1 cellular context compared by ENCODE assay signal in the genomic region with DNA sequence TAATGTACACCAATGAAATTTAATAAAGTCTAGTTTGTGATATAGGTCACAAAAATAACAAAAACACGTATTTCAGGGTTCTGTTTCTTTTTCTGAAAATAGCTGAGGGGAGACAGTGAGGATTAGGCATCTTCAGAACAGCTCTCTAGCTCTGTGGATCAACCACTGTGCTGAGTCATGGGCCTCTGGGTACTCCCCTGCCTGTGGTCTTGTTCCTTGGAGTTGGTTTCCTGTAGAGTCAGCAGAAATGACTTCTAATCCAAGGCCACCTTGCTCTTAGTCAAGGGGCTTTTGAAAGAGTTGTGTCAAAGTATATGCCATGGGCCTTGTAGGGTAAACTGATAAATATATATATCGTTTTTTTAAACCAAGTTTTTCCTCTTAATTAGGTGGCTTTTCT.
TF ChIP-seq lines count a peak whose summit lies in the region.

No MANE protein-coding gene starts in this region.

TF ChIP-seq in WTC11, 78 proteins besides CTCF, POLR2A, EP300 and RAD21 (continued from another document):
- TF ChIP-seq, protein P1, sequence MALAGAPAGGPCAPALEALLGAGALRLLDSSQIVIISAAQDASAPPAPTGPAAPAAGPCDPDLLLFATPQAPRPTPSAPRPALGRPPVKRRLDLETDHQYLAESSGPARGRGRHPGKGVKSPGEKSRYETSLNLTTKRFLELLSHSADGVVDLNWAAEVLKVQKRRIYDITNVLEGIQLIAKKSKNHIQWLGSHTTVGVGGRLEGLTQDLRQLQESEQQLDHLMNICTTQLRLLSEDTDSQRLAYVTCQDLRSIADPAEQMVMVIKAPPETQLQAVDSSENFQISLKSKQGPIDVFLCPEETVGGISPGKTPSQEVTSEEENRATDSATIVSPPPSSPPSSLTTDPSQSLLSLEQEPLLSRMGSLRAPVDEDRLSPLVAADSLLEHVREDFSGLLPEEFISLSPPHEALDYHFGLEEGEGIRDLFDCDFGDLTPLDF (CRISPR knock-in tag; IDR thresholded peaks at IDR 0.05) = no peak
- TF ChIP-seq, protein P2, sequence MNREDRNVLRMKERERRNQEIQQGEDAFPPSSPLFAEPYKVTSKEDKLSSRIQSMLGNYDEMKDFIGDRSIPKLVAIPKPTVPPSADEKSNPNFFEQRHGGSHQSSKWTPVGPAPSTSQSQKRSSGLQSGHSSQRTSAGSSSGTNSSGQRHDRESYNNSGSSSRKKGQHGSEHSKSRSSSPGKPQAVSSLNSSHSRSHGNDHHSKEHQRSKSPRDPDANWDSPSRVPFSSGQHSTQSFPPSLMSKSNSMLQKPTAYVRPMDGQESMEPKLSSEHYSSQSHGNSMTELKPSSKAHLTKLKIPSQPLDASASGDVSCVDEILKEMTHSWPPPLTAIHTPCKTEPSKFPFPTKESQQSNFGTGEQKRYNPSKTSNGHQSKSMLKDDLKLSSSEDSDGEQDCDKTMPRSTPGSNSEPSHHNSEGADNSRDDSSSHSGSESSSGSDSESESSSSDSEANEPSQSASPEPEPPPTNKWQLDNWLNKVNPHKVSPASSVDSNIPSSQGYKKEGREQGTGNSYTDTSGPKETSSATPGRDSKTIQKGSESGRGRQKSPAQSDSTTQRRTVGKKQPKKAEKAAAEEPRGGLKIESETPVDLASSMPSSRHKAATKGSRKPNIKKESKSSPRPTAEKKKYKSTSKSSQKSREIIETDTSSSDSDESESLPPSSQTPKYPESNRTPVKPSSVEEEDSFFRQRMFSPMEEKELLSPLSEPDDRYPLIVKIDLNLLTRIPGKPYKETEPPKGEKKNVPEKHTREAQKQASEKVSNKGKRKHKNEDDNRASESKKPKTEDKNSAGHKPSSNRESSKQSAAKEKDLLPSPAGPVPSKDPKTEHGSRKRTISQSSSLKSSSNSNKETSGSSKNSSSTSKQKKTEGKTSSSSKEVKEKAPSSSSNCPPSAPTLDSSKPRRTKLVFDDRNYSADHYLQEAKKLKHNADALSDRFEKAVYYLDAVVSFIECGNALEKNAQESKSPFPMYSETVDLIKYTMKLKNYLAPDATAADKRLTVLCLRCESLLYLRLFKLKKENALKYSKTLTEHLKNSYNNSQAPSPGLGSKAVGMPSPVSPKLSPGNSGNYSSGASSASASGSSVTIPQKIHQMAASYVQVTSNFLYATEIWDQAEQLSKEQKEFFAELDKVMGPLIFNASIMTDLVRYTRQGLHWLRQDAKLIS (CRISPR knock-in tag; IDR thresholded peaks at IDR 0.05; ENCODE audit: borderline replicate concordance) = no peak
- TF ChIP-seq, protein P3, sequence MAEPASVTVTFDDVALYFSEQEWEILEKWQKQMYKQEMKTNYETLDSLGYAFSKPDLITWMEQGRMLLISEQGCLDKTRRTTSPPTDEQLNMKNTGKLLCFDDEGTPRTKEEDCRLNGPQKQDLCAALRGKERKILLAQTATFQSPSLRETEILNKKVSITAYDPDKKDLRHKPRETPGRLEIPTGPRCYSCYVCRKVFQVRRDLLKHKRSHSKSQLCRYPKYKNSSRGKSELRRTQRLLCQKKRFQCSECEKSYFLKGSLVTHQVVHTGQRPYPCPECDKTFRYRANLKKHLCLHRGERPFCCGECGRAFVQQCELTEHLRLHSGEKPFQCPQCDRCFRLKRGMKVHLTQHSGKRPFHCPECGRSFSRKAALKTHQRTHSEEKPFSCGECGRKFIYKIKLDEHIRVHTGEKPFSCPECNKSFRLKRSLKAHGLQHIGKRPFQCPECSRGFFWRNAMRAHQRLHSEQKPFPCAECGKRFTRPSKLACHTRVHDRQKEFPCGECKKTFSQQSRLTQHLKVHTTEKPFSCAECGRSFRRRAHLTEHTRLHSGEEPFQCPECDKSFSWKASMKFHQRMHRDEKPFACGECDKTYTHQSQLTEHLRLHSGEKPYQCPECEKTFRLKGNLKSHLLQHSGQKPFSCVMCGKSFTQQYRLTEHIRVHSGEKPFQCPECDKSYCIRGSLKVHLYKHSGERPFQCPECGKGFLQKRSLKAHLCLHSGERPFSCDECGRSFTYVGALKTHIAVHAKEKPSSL (CRISPR knock-in tag; conservative IDR thresholded peaks at IDR 0.05) = no peak
